In genomic region chr1:238061967-238062613, GRCh38 we compare ENCODE assay signal across 9 cellular contexts.
DNase-seq lines count a peak whose midpoint lies in the region; ATAC-seq and TF ChIP-seq lines count a peak whose summit lies in the region.
"Had no signal": no experiment of that assay in that cellular context is flagged by ENCODE, and none has a peak within 500 bp of the region (broad histone marks: within the 10 kb centered on the region; RNA-seq: fewer than 3 reads in every experiment).

No MANE protein-coding gene starts in this region.

- H3K36me3 Mint-ChIP-seq in brain (peaks cover 3% of the 10 kb centered on the region), type B pancreatic cell (peaks cover 3% of the 10 kb centered on the region)

- H3K9me3 Mint-ChIP-seq in brain (peaks cover 7 to 27% (median 20%) of the 10 kb centered on the region in 5 experiments), type B pancreatic cell (peaks cover 5% of the 10 kb centered on the region)

- ATAC-seq in HG03457 (IDR thresholded peaks at IDR 0.05; ENCODE audit: unreplicated experiment): peak; percentile 60

- DNase-seq in DMS53 (lab: John Stamatoyannopoulos, UW) (peak; percentile 6), DMS53 treated with DMSO at 0.1 percent for 48 hours (lab: John Stamatoyannopoulos, UW; ENCODE audit: unreplicated experiment) (no peak), type B pancreatic cell (ENCODE audit: extremely low spot score, unreplicated experiment) (no peak), NCI-H1436 (lab: John Stamatoyannopoulos, UW) (no peak), NCI-H510A treated with DMSO at 0.1 percent for 48 hours (lab: John Stamatoyannopoulos, UW) (no peak), DMS114 treated with DMSO at 0.1 percent for 48 hours (lab: John Stamatoyannopoulos, UW; ENCODE audit: unreplicated experiment) (no peak)
- DNase-seq: NCI-H187 treated with DMSO at 0.1 percent for 48 hours had no signal

- H3K27me3 Mint-ChIP-seq in brain: peaks cover 3% of the 10 kb centered on the region
- H3K27me3 Mint-ChIP-seq in type B pancreatic cell: no peaks in the 10 kb centered on the region

- H3K4me3 Mint-ChIP-seq in brain: no peak overlapping the region
- H3K4me3 Mint-ChIP-seq in type B pancreatic cell: no peak overlapping the region

- H3K4me1 Mint-ChIP-seq in brain (peaks cover 27% of the 10 kb centered on the region), type B pancreatic cell (ENCODE audit: unreplicated experiment) (peaks cover 3% of the 10 kb centered on the region)

- TF ChIP-seq CTCF in brain (conservative IDR thresholded peaks at IDR 0.05) (no peak), type B pancreatic cell (conservative IDR thresholded peaks at IDR 0.05) (no peak)

- peak overlapping the region in 3 of 5 experiments; percentile 12 to 48 (median 21) for H3K27ac Mint-ChIP-seq in brain
- peak overlapping the region; percentile 57 for H3K27ac Mint-ChIP-seq in type B pancreatic cell
